Comparison of ENCODE assay signal across 19 cellular contexts in the genomic region with DNA sequence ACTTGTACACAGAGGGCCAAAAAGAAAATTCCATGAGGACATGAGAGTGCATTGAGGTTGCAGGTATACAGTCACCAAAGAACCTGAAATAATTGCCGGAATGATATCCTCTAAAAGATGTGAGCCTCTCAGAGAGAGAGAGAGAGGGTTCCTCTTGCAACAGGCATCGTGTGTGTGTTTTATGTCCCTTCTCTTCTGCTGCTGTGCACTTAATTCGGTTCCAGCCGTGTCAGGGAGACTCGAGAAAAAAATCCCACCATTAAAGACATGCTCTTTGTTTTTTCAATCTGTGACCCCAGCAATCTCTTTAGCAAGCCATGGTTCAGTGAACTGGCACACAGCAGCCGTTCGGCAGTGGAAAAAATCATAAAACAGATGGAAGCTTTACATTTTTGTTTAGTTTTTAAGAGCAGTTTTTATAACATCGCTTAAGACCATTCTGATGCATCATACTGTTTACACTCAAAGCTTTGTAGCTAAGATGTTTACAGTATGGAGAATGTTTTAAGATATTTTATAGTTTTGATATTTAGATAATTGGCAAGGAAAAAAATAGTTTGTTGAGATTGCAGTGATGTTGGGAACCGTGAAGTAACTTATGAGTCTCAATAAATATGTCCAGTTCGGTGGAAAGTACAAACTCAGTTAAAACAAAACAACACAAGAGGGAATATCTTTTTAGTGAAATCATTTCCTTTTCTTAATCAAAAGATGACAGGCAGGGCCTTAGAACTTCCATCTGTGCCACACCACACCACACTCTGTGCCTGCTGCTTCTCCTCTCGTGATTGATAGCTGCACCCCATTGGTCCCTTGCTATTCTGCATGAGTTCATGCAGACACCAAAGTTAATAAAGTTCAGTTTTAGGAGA. TPM values are rescaled to one million over a fixed set of nuclear protein-coding genes. Genes with fewer than 3 reads are reported as not detected.
DNase-seq lines count a peak whose midpoint lies in the region; ATAC-seq, FAIRE-seq and TF ChIP-seq lines count a peak whose summit lies in the region.
"Had no signal": no experiment of that assay in that cellular context is flagged by ENCODE, and none has a peak within 500 bp of the region (broad histone marks: within the 10 kb centered on the region; RNA-seq: fewer than 3 reads in every experiment).

No MANE protein-coding gene starts in this region.

- TF ChIP-seq RAD21 in SK-N-SH (IDR thresholded peaks at IDR 0.05; ENCODE audit: low read length) = peak; percentile 8; the same call in 1 of the 2 replicates

- no peaks in the 10 kb centered on the region for H4K20me1 ChIP-seq in SK-N-SH (ENCODE audit: insufficient read depth)

- peaks cover 23% of the 10 kb centered on the region for H3K4me1 Mint-ChIP-seq in neural crest cell
- H3K4me1 Mint-ChIP-seq: activated CD4-positive, alpha-beta T cell treated with anti-CD3 and anti-CD28 coated beads, Interleukin-2, amount 10 ng/mL, durations not matched to agents 7 days and 5 days; CD4-positive, CD25-positive, alpha-beta regulatory T cell had no signal

- peaks cover 4% of the 10 kb centered on the region for H3K36me3 Mint-ChIP-seq in neural crest cell (ENCODE audit: low read depth)
- H3K36me3 Mint-ChIP-seq: CD4-positive, CD25-positive, alpha-beta regulatory T cell had no signal

- CTCF ChIA-PET in SK-N-SH (lab: Yijun Ruan, JAX) = no interaction called here
- CTCF ChIA-PET in GM10248 (lab: Yijun Ruan, JAX) = no interaction called here

- H3K27me3 ChIP-seq in SK-N-SH (ENCODE audit: insufficient read depth) = no peaks in the 10 kb centered on the region

- H3K9me2 ChIP-seq in SK-N-SH = no peaks in the 10 kb centered on the region

- peak overlapping the region; percentile 36 for H3K27ac Mint-ChIP-seq in neural crest cell (ENCODE audit: unreplicated experiment)
- H3K27ac Mint-ChIP-seq: activated CD4-positive, alpha-beta T cell treated with anti-CD3 and anti-CD28 coated beads, Interleukin-2, amount 10 ng/mL, durations not matched to agents 7 days and 5 days; CD4-positive, CD25-positive, alpha-beta regulatory T cell; dendritic cell treated with granulocyte-macrophage colony-stimulating factor and Interleukin-4, amounts not matched to agents 40 ng/mL and 50 ng/mL, for 4 days had no signal

- H3K4me1 ChIP-seq in SK-N-SH (ENCODE audit: control insufficient read depth in 1 of 2, insufficient read depth in 2 of 2, low read depth in 1 of 2, low read length in 1 of 2) = peaks cover 0 to 18% of the 10 kb centered on the region in 2 experiments; a peak in 3 of 4 replicates

- H2AFZ ChIP-seq in SK-N-SH (ENCODE audit: low read depth) = no peak overlapping the region

- H3K27ac ChIP-seq in SK-N-SH (ENCODE audit: low read depth in 2 of 2, low read length in 1 of 2) = peak overlapping the region in 1 of 2 experiments; percentile 47; a peak in 2 of 4 replicates

- peak; percentile 58 for DNase-seq in SK-N-SH
- peak; percentile 52 for DNase-seq in cerebellar cortex (ENCODE audit: low spot score)
- DNase-seq in neural crest cell (ENCODE audit: low read depth, low spot score) = no peak
- no peak for DNase-seq in DMS 273 treated with DMSO at 0.1 percent for 48 hours (lab: John Stamatoyannopoulos, UW)
- DNase-seq in GM12891 (ENCODE audit: insufficient read length, low spot score) = no peak
- DNase-seq in GM10248 (ENCODE audit: extremely low spot score) = no peak
- DNase-seq: activated CD4-positive, alpha-beta T cell treated with anti-CD3 and anti-CD28 coated beads, Interleukin-2, amount 10 ng/mL, durations not matched to agents 7 days and 5 days; CD4-positive, CD25-positive, alpha-beta regulatory T cell; left cardiac atrium; MM.1S; NCI-H1694 treated with DMSO at 0.1 percent for 48 hours; right cardiac atrium; stimulated activated naive CD4-positive, alpha-beta T cell had no signal

- no peaks in the 10 kb centered on the region; the same call in 1 of the 2 replicates for H3K9me3 ChIP-seq in SK-N-SH

- no peaks in the 10 kb centered on the region for H3K9me3 Mint-ChIP-seq in neural crest cell
- H3K9me3 Mint-ChIP-seq: activated CD4-positive, alpha-beta T cell treated with anti-CD3 and anti-CD28 coated beads, Interleukin-2, amount 10 ng/mL, durations not matched to agents 7 days and 5 days; CD4-positive, CD25-positive, alpha-beta regulatory T cell; dendritic cell treated with granulocyte-macrophage colony-stimulating factor and Interleukin-4, amounts not matched to agents 40 ng/mL and 50 ng/mL, for 4 days had no signal

- no peak overlapping the region for H3K4me2 ChIP-seq in SK-N-SH

- H3F3A ChIP-seq in SK-N-SH (replicated peaks; ENCODE audit: insufficient read depth) = no peaks in the 10 kb centered on the region

- no peak for TF ChIP-seq EP300 in SK-N-SH (IDR thresholded peaks at IDR 0.05; ENCODE audit: borderline replicate concordance in 1 of 2, low read depth in 1 of 2, low read length in 1 of 2)

- H3K79me2 ChIP-seq in SK-N-SH (ENCODE audit: insufficient read depth) = no peaks in the 10 kb centered on the region

- ATAC-seq in SK-N-SH treated with all-trans-retinoic acid at 6 μM for 48 hours = no peak
- no peak for ATAC-seq in GM18858 (IDR thresholded peaks at IDR 0.05; ENCODE audit: unreplicated experiment)
- ATAC-seq: left cardiac atrium, right cardiac atrium had no signal

- no peak for FAIRE-seq in GM12891 (lab: Jason Lieb, UNC)
- FAIRE-seq: A204.1, bronchial epithelial cell had no signal

- H3K4me3 ChIP-seq in SK-N-SH (ENCODE audit: low read depth in 2 of 2, low read length in 1 of 2) = no peak overlapping the region

- H3K4me3 Mint-ChIP-seq in neural crest cell = no peak overlapping the region
- H3K4me3 Mint-ChIP-seq: activated CD4-positive, alpha-beta T cell treated with anti-CD3 and anti-CD28 coated beads, Interleukin-2, amount 10 ng/mL, durations not matched to agents 7 days and 5 days; CD4-positive, CD25-positive, alpha-beta regulatory T cell; dendritic cell treated with granulocyte-macrophage colony-stimulating factor and Interleukin-4, amounts not matched to agents 40 ng/mL and 50 ng/mL, for 4 days had no signal

- no peaks in the 10 kb centered on the region for H3K27me3 Mint-ChIP-seq in neural crest cell (ENCODE audit: low read depth)
- H3K27me3 Mint-ChIP-seq: activated CD4-positive, alpha-beta T cell treated with anti-CD3 and anti-CD28 coated beads, Interleukin-2, amount 10 ng/mL, durations not matched to agents 7 days and 5 days; CD4-positive, CD25-positive, alpha-beta regulatory T cell; dendritic cell treated with granulocyte-macrophage colony-stimulating factor and Interleukin-4, amounts not matched to agents 40 ng/mL and 50 ng/mL, for 4 days had no signal

- no peak for TF ChIP-seq CTCF in SK-N-SH (IDR thresholded peaks at IDR 0.05)
- TF ChIP-seq CTCF in neural crest cell (conservative IDR thresholded peaks at IDR 0.05) = no peak
- no peak for TF ChIP-seq CTCF in GM10248 (IDR thresholded peaks at IDR 0.05; ENCODE audit: control extremely low read depth, extremely low read depth, low read depth, missing control alignments)

- POLR2A ChIA-PET in SK-N-SH (lab: Yijun Ruan, JAX) = no interaction called here
- POLR2A ChIA-PET in GM10248 (lab: Yijun Ruan, JAX) = no interaction called here

- no peaks in the 10 kb centered on the region for H3K36me3 ChIP-seq in SK-N-SH (replicated peaks in 1 of 2; ENCODE audit: control insufficient read depth in 1 of 2, insufficient read depth in 2 of 2, low read length in 1 of 2)

- H3K9ac ChIP-seq in SK-N-SH = no peak overlapping the region

- no peak for TF ChIP-seq POLR2A in GM12891 (IDR thresholded peaks at IDR 0.05; ENCODE audit: low read depth, low read length)

- WGBS in SK-N-SH (ENCODE audit: low lambda C conversion rate) = 22% methylated on average over 11 of the region's 11 CpGs

TF ChIP-seq in SK-N-SH, 30 proteins besides CTCF, POLR2A, EP300 and RAD21:
- TF ChIP-seq YY1 (IDR thresholded peaks at IDR 0.05; ENCODE audit: low read depth) (no peak), MXI1 (IDR thresholded peaks at IDR 0.05; ENCODE audit: low read depth, low read length) (peak; percentile 41; the same call in 1 of the 2 replicates)
TF ChIP-seq in SK-N-SH: peak in this region for 1.

TF ChIP-seq in SK-N-SH treated with all-trans-retinoic acid at 6 μM for 48 hours, 23 proteins besides CTCF, POLR2A, EP300 and RAD21 (continues in another document):
- TF ChIP-seq CSDC2 (CRISPR knock-in tag; IDR thresholded peaks at IDR 0.05) (no peak), BACH2 (CRISPR knock-in tag; IDR thresholded peaks at IDR 0.05; ENCODE audit: borderline replicate concordance) (no peak), ESRRG (CRISPR knock-in tag; IDR thresholded peaks at IDR 0.05) (no peak), TOX (CRISPR knock-in tag; IDR thresholded peaks at IDR 0.05; ENCODE audit: borderline replicate concordance) (no peak), TCF4 (CRISPR knock-in tag; IDR thresholded peaks at IDR 0.05; ENCODE audit: borderline replicate concordance) (no peak), SNAI2 (CRISPR knock-in tag; IDR thresholded peaks at IDR 0.05) (no peak)

TF ChIP-seq in GM12891, 5 proteins besides CTCF, POLR2A, EP300 and RAD21:
- no peak for TF ChIP-seq POLR2AphosphoS5 (IDR thresholded peaks at IDR 0.05; ENCODE audit: low read depth, low read length)
- TF ChIP-seq PAX5 (IDR thresholded peaks at IDR 0.05; ENCODE audit: insufficient read depth, low read length, severe bottlenecking) = no peak
- no peak for TF ChIP-seq POU2F2 (IDR thresholded peaks at IDR 0.05; ENCODE audit: low read depth, low read length)

RNA-seq across cellular contexts. Expression of a gene that starts 31.2 kb away (rescaled TPM):
- 0.41 and 0.57 TPM in 2 replicates for polyA plus RNA-seq in SK-N-SH (2012; rRNA removed)
- polyA plus RNA-seq in SK-N-SH (2012; cell fraction: cytosol; rRNA removed) = 0.40 and 0.92 TPM in 2 replicates
- polyA plus RNA-seq in SK-N-SH (2012; cell fraction: nucleus; rRNA removed) = 0.64 and 0.95 TPM in 2 replicates
- total RNA-seq in neural crest cell = 18.7 and 22.0 TPM in 2 replicates
- polyA plus RNA-seq in GM12891 (2012; ENCODE audit: low read depth, missing spikeins) = not detected
- total RNA-seq: activated CD4-positive, alpha-beta T cell treated with anti-CD3 and anti-CD28 coated beads, Interleukin-2, amount 10 ng/mL, durations not matched to agents 7 days and 5 days; bronchial epithelial cell; epithelial cell of proximal tubule had no signal

Comparison
In these comparisons a context has a peak if more than half of its experiments do, and no peak if none do; other contexts are left out.
1. DNase-seq: peak in SK-N-SH (single experiment) and cerebellar cortex (single experiment); none in neural crest cell (single experiment), DMS 273 treated with DMSO at 0.1 percent for 48 hours (single experiment), GM12891 (single experiment) and GM10248 (single experiment).